In the genomic region with DNA sequence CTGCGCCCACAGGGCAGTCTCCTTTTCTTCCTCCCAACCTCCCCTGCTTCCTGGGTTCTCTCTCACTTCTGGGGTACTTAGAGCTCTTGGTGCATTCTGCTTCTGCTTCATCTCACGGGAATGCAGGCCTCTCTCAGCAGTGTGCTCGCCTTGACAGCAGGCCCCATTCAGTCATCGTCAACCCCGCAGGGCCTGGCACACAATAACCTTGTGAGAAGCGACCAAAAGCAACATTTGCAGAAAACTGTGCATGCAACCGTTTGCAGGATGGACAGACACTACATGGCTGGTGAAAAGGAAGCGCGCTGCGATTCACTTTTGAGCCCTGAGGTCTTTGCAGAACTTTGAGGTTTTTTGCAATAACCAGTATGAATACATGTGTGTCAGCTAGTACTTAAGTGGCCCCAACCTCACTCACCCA, we compare ENCODE assay signal across 19 cellular contexts. TPM values are rescaled to one million over a fixed set of nuclear protein-coding genes. Genes with fewer than 3 reads are reported as not detected.
A peak's percentile ranks its signal among the peaks of the same experiment; 100 is the strongest.
DNase-seq lines count a peak whose midpoint lies in the region; ATAC-seq and TF ChIP-seq lines count a peak whose summit lies in the region.
"Had no signal": no experiment of that assay in that cellular context is flagged by ENCODE, and none has a peak within 500 bp of the region (broad histone marks: within the 10 kb centered on the region; RNA-seq: fewer than 3 reads in every experiment).

No MANE protein-coding gene starts in this region.

- no peaks in the 10 kb centered on the region for H3K9me2 ChIP-seq in GM23338 (ENCODE audit: insufficient read depth)

- H3K9me3 ChIP-seq in T-helper 17 cell (ENCODE audit: control insufficient read depth, low read length, poor library complexity, severe bottlenecking), result no peaks in the 10 kb centered on the region
- H3K9me3 ChIP-seq: gastrocnemius medialis had no signal

- peaks cover 2% of the 10 kb centered on the region; the same call in 1 of the 2 replicates for H3K4me1 ChIP-seq in GM23338 (ENCODE audit: insufficient read depth)
- H3K4me1 ChIP-seq: parathyroid adenoma had no signal

- H3K27ac Mint-ChIP-seq in GM23338, result no peak overlapping the region
- H3K27ac Mint-ChIP-seq in T-helper 17 cell, result peak overlapping the region; percentile 72
- no peak overlapping the region for H3K27ac Mint-ChIP-seq in activated naive CD4-positive, alpha-beta T cell treated with anti-CD3 and anti-CD28 coated beads for 36 hours
- H3K27ac Mint-ChIP-seq in activated CD4-positive, alpha-beta T cell treated with anti-CD3 and anti-CD28 coated beads, Interleukin-2, amount 10 ng/mL, durations not matched to agents 7 days and 5 days, result no peak overlapping the region

- no peak overlapping the region for H3K4me2 ChIP-seq in GM23338

- no peaks in the 10 kb centered on the region for H3K79me2 ChIP-seq in GM23338 (replicated peaks; ENCODE audit: insufficient read depth)
- H3K79me2 ChIP-seq: parathyroid adenoma had no signal

- H3K4me3 ChIP-seq in GM23338, result no peak overlapping the region
- H3K4me3 ChIP-seq: gastrocnemius medialis had no signal

- no peak for TF ChIP-seq CTCF in GM23338 (conservative IDR thresholded peaks at IDR 0.05; ENCODE audit: low read depth in 2 of 2)

- CTCF ChIA-PET in activated naive CD4-positive, alpha-beta T cell treated with anti-CD3 and anti-CD28 coated beads for 36 hours (lab: Charles Lee), result no interaction called here
- CTCF ChIA-PET in activated CD4-positive, alpha-beta T cell treated with anti-CD3 and anti-CD28 coated beads, Interleukin-2, amount 10 ng/mL, durations not matched to agents 7 days and 5 days (lab: Charles Lee), result interaction anchor here (0.7 kb wide), 1 partner anchor 11 kb away, joined by 3 read pairs; no protein-coding TSS in a partner anchor

- intact Hi-C loops in activated naive CD4-positive, alpha-beta T cell treated with anti-CD3 and anti-CD28 coated beads for 36 hours (cut with micrococcal nuclease), result loop anchor here (5.0 kb wide), 1 partner anchor 36 kb away; no protein-coding TSS in a partner anchor

- no peaks in the 10 kb centered on the region for H3K36me3 ChIP-seq in GM23338 (ENCODE audit: insufficient read depth)
- H3K36me3 ChIP-seq: gastrocnemius medialis had no signal

- H4K20me1 ChIP-seq in GM23338 (replicated peaks; ENCODE audit: insufficient read depth), result no peaks in the 10 kb centered on the region

- H3K4me1 Mint-ChIP-seq in GM23338 (peaks cover 4% of the 10 kb centered on the region), T-helper 17 cell (peaks cover 11% of the 10 kb centered on the region)
- H3K4me1 Mint-ChIP-seq in activated naive CD4-positive, alpha-beta T cell treated with anti-CD3 and anti-CD28 coated beads for 36 hours (ENCODE audit: low read depth), result peaks cover 11% of the 10 kb centered on the region
- peaks cover 22% of the 10 kb centered on the region for H3K4me1 Mint-ChIP-seq in activated CD4-positive, alpha-beta T cell treated with anti-CD3 and anti-CD28 coated beads, Interleukin-2, amount 10 ng/mL, durations not matched to agents 7 days and 5 days

- H3K36me3 Mint-ChIP-seq in GM23338 (ENCODE audit: low read depth) (no peaks in the 10 kb centered on the region), T-helper 17 cell (ENCODE audit: low read depth) (no peaks in the 10 kb centered on the region)
- H3K36me3 Mint-ChIP-seq in activated naive CD4-positive, alpha-beta T cell treated with anti-CD3 and anti-CD28 coated beads for 36 hours (ENCODE audit: low read depth), result no peaks in the 10 kb centered on the region
- no peaks in the 10 kb centered on the region for H3K36me3 Mint-ChIP-seq in activated CD4-positive, alpha-beta T cell treated with anti-CD3 and anti-CD28 coated beads, Interleukin-2, amount 10 ng/mL, durations not matched to agents 7 days and 5 days (ENCODE audit: low read depth)

- no peak overlapping the region for H3K4me3 Mint-ChIP-seq in GM23338
- H3K4me3 Mint-ChIP-seq in T-helper 17 cell, result no peak overlapping the region
- no peak overlapping the region for H3K4me3 Mint-ChIP-seq in activated naive CD4-positive, alpha-beta T cell treated with anti-CD3 and anti-CD28 coated beads for 36 hours
- no peak overlapping the region for H3K4me3 Mint-ChIP-seq in activated CD4-positive, alpha-beta T cell treated with anti-CD3 and anti-CD28 coated beads, Interleukin-2, amount 10 ng/mL, durations not matched to agents 7 days and 5 days

- DNase-seq in GM23338 (ENCODE audit: low spot score) (no peak), T-helper 17 cell (no peak), foreskin melanocyte (peak; percentile 89), retina (peak; percentile 40), NCI-H1694 (lab: John Stamatoyannopoulos, UW) (no peak)
- no peak for DNase-seq in activated naive CD4-positive, alpha-beta T cell treated with anti-CD3 and anti-CD28 coated beads for 36 hours
- no peak for DNase-seq in activated CD4-positive, alpha-beta T cell treated with anti-CD3 and anti-CD28 coated beads, Interleukin-2, amount 10 ng/mL, durations not matched to agents 7 days and 5 days
- DNase-seq: activated CD4-positive, alpha-beta T cell treated with anti-CD3 and anti-CD28 coated beads for 48 hours; aorta; gastrocnemius medialis; GDM1; NCI-H1417; NCI-H2171 treated with DMSO at 0.1 percent for 48 hours; stimulated activated CD4-positive, alpha-beta T cell treated with anti-CD3 and anti-CD28 coated beads, Interleukin-4, amount 100 ng/mL, for 1 hour; SW 1271 had no signal

- no peaks in the 10 kb centered on the region for H3F3A ChIP-seq in GM23338 (replicated peaks; ENCODE audit: low read depth)

- H3K9me3 Mint-ChIP-seq in GM23338, result no peaks in the 10 kb centered on the region; the same call in 2 of the 3 replicates
- no peaks in the 10 kb centered on the region for H3K9me3 Mint-ChIP-seq in activated naive CD4-positive, alpha-beta T cell treated with anti-CD3 and anti-CD28 coated beads for 36 hours
- no peaks in the 10 kb centered on the region for H3K9me3 Mint-ChIP-seq in activated CD4-positive, alpha-beta T cell treated with anti-CD3 and anti-CD28 coated beads, Interleukin-2, amount 10 ng/mL, durations not matched to agents 7 days and 5 days

- POLR2A ChIA-PET in activated CD4-positive, alpha-beta T cell treated with anti-CD3 and anti-CD28 coated beads, Interleukin-2, amount 10 ng/mL, durations not matched to agents 7 days and 5 days (lab: Charles Lee), result no interaction called here

- peaks cover 17% of the 10 kb centered on the region for H3K27me3 ChIP-seq in GM23338 (ENCODE audit: insufficient read depth)
- H3K27me3 ChIP-seq: gastrocnemius medialis had no signal

- H3K27me3 Mint-ChIP-seq in GM23338 (ENCODE audit: insufficient read depth, low read depth, poor library complexity) (peaks cover 5% of the 10 kb centered on the region), T-helper 17 cell (peaks cover 17% of the 10 kb centered on the region)
- H3K27me3 Mint-ChIP-seq in activated naive CD4-positive, alpha-beta T cell treated with anti-CD3 and anti-CD28 coated beads for 36 hours (ENCODE audit: low read depth), result peaks cover 10% of the 10 kb centered on the region
- peaks cover 17% of the 10 kb centered on the region for H3K27me3 Mint-ChIP-seq in activated CD4-positive, alpha-beta T cell treated with anti-CD3 and anti-CD28 coated beads, Interleukin-2, amount 10 ng/mL, durations not matched to agents 7 days and 5 days

- 0 out of 2 replicates have a peak overlapping the region, but pooled peaks have one; percentile 59 for H2AFZ ChIP-seq in GM23338
- H2AFZ ChIP-seq: parathyroid adenoma had no signal

- no peak overlapping the region for H3K27ac ChIP-seq in GM23338 (ENCODE audit: low read depth)
- H3K27ac ChIP-seq: gastrocnemius medialis, parathyroid adenoma had no signal

- no peak for ATAC-seq in GM23338
- no peak for ATAC-seq in T-helper 17 cell
- ATAC-seq: gastrocnemius medialis had no signal

TF ChIP-seq in GM23338, 12 proteins besides CTCF, POLR2A, EP300 and RAD21 (continues in another document):
- TF ChIP-seq, protein P1, sequence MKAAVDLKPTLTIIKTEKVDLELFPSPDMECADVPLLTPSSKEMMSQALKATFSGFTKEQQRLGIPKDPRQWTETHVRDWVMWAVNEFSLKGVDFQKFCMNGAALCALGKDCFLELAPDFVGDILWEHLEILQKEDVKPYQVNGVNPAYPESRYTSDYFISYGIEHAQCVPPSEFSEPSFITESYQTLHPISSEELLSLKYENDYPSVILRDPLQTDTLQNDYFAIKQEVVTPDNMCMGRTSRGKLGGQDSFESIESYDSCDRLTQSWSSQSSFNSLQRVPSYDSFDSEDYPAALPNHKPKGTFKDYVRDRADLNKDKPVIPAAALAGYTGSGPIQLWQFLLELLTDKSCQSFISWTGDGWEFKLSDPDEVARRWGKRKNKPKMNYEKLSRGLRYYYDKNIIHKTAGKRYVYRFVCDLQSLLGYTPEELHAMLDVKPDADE (IDR thresholded peaks at IDR 0.05), result no peak
- TF ChIP-seq CREB1 (CRISPR knock-in tag; IDR thresholded peaks at IDR 0.05; ENCODE audit: low read depth) (no peak), EZH2phosphoT487 (IDR thresholded peaks at IDR 0.05; ENCODE audit: unreplicated experiment) (no peak), NANOG (IDR thresholded peaks at IDR 0.05; ENCODE audit: borderline replicate concordance) (no peak), STAT1 (IDR thresholded peaks at IDR 0.05; ENCODE audit: unreplicated experiment) (no peak)

RNA-seq across cellular contexts. Expression of gene CD160, which starts 2.6 kb away (rescaled TPM):
- total RNA-seq in GM23338 (2014; rRNA removed; shearing (Covaris generic)), result not detected in 2 replicates
- polyA plus RNA-seq in GM23338 (2016; fragmentation: Nextera tagmentation; extraction: Ambion mirVana), result 0.06 TPM in 1 of 2 replicates, not detected in the other
- total RNA-seq in T-helper 17 cell, result under 1 TPM in 1 of 2 donors, not detected in 1; 0.20 TPM
- total RNA-seq in activated naive CD4-positive, alpha-beta T cell treated with anti-CD3 and anti-CD28 coated beads for 36 hours, result not detected
- total RNA-seq in activated CD4-positive, alpha-beta T cell treated with anti-CD3 and anti-CD28 coated beads, Interleukin-2, amount 10 ng/mL, durations not matched to agents 7 days and 5 days, result not detected
- total RNA-seq: gastrocnemius medialis, HT1080, LHCN-M2, subcutaneous adipose tissue had no signal

RNA-seq across cellular contexts. Expression of gene PDZK1, which starts 9.5 kb away (rescaled TPM):
- not detected in 2 replicates for total RNA-seq in GM23338 (2014; rRNA removed; shearing (Covaris generic))
- 0.49 and 0.73 TPM in 2 replicates for polyA plus RNA-seq in GM23338 (2016; fragmentation: Nextera tagmentation; extraction: Ambion mirVana)
- total RNA-seq in T-helper 17 cell, result under 1 TPM in 1 of 2 donors, not detected in 1; 0.55 TPM
- total RNA-seq in activated naive CD4-positive, alpha-beta T cell treated with anti-CD3 and anti-CD28 coated beads for 36 hours, result not detected
- total RNA-seq in activated CD4-positive, alpha-beta T cell treated with anti-CD3 and anti-CD28 coated beads, Interleukin-2, amount 10 ng/mL, durations not matched to agents 7 days and 5 days, result under 1 TPM; 0.25 to 0.42 TPM
- total RNA-seq: HT1080, subcutaneous adipose tissue had no signal

Comparison
In these comparisons a context has a peak if more than half of its experiments do, and no peak if none do; other contexts are left out.
1. DNase-seq: peak in foreskin melanocyte (single experiment) and retina (single experiment); none in GM23338 (single experiment), T-helper 17 cell (0 of 3), activated naive CD4-positive, alpha-beta T cell treated with anti-CD3 and anti-CD28 coated beads for 36 hours (single experiment), activated CD4-positive, alpha-beta T cell treated with anti-CD3 and anti-CD28 coated beads, Interleukin-2, amount 10 ng/mL, durations not matched to agents 7 days and 5 days (single experiment) and NCI-H1694 (single experiment).